ENCODE assay signal across 9 cellular contexts in genomic region chr5:14326035-14326909, GRCh38.
DNase-seq lines count a peak whose midpoint lies in the region; ATAC-seq and TF ChIP-seq lines count a peak whose summit lies in the region.
"Had no signal": no experiment of that assay in that cellular context is flagged by ENCODE, and none has a peak within 500 bp of the region (broad histone marks: within the 10 kb centered on the region; RNA-seq: fewer than 3 reads in every experiment).

No MANE protein-coding gene starts in this region.

- RAD21 ChIA-PET in HCT116 (lab: Charles Lee; ENCODE audit: low non-redundant PET in 1 of 2, low total read pairs in 2 of 2, uncharacterized antibody in 2 of 2, unreplicated experiment in 2 of 2) = no interaction called here

- H3K4me1 ChIP-seq in HCT116 (ENCODE audit: control insufficient read depth in 1 of 2, insufficient read depth in 2 of 2, low read length in 2 of 2) (no peaks in the 10 kb centered on the region), right cardiac atrium (ENCODE audit: control insufficient read depth, insufficient read depth, low read length) (no peaks in the 10 kb centered on the region), tibial nerve (peaks cover 0 to 9% (median 0%) of the 10 kb centered on the region in 4 donors)

- H3K27me3 ChIP-seq in HCT116 (ENCODE audit: insufficient read depth, low read length) = no peaks in the 10 kb centered on the region
- H3K27me3 ChIP-seq in right cardiac atrium (ENCODE audit: control insufficient read depth, insufficient read depth) = no peaks in the 10 kb centered on the region
- H3K27me3 ChIP-seq in tibial nerve = no peaks in the 10 kb centered on the region
- H3K27me3 ChIP-seq: sigmoid colon had no signal

- H3K4me2 ChIP-seq in HCT116 (ENCODE audit: low read length) = no peak overlapping the region

- ATAC-seq in HCT116 (peak; percentile 81), SK-N-SH treated with all-trans-retinoic acid at 6 μM for 48 hours (peak; percentile 75), right cardiac atrium (peak; percentile 73 to 77), HG03565 (IDR thresholded peaks at IDR 0.05; ENCODE audit: unreplicated experiment) (no peak)

- peaks cover 8% of the 10 kb centered on the region; the same call in 1 of the 2 replicates for H3K79me2 ChIP-seq in HCT116 (ENCODE audit: insufficient read depth, low read length)

- TF ChIP-seq CTCF in 22Rv1 (IDR thresholded peaks at IDR 0.05) (peak; percentile 69), HCT116 (IDR thresholded peaks at IDR 0.05 in 2 of 3, conservative IDR thresholded peaks at IDR 0.05 in 1 of 3; ENCODE audit: borderline replicate concordance in 1 of 3, insufficient read depth in 1 of 3, low read depth in 2 of 3, low read length in 2 of 3) (peak in 2 of 3 experiments; percentile 36 to 38; a peak in 3 of 6 replicates), tibial nerve (IDR thresholded peaks at IDR 0.05) (no peak)

- POLR2A ChIA-PET in HCT116 (lab: Charles Lee) = no interaction called here

- H3K9me3 ChIP-seq in HCT116 (ENCODE audit: control insufficient read depth in 1 of 2, insufficient read depth in 1 of 2, low read depth in 1 of 2, low read length in 2 of 2) (no peaks in the 10 kb centered on the region), right cardiac atrium (ENCODE audit: control insufficient read depth, low read length) (peaks cover 7% of the 10 kb centered on the region), tibial nerve (no peaks in the 10 kb centered on the region)
- H3K9me3 ChIP-seq: sigmoid colon had no signal

- no peak for TF ChIP-seq RAD21 in HCT116 (IDR thresholded peaks at IDR 0.05; ENCODE audit: low read depth)

- BruUV-seq in HCT116 (replicated peaks; lab: Mats Ljungman, UMichigan) = no TSS peak

- H3K4me3 ChIP-seq in HCT116 (replicated peaks in 1 of 2; ENCODE audit: low read depth in 1 of 2, low read length in 2 of 2) (no peak overlapping the region), right cardiac atrium (ENCODE audit: low read length) (no peak overlapping the region), tibial nerve (no peak overlapping the region)
- H3K4me3 ChIP-seq: sigmoid colon had no signal

- DNase-seq in HCT116 (ENCODE audit: low read depth, low spot score) (no peak), right cardiac atrium (no peak), KG1 (lab: John Stamatoyannopoulos, UW) (no peak), tibial nerve (ENCODE audit: low spot score in 2 of 2) (no peak), RPMI8226 (no peak)
- DNase-seq: sigmoid colon had no signal

- no peaks in the 10 kb centered on the region; the same call in 1 of the 2 replicates for H4K20me1 ChIP-seq in HCT116 (ENCODE audit: insufficient read depth)

- intact Hi-C loops in HCT116 (cut with micrococcal nuclease) = no loop called here
- intact Hi-C loops in right cardiac atrium (cut with DNase I) = no loop called here

- no peak overlapping the region for H2AFZ ChIP-seq in HCT116 (ENCODE audit: low read depth, low read length, poor library complexity, severe bottlenecking)

- no peak for TF ChIP-seq POLR2A in HCT116 (IDR thresholded peaks at IDR 0.05; ENCODE audit: borderline replicate concordance, extremely low read depth, insufficient read depth, insufficient read length)
- no peak for TF ChIP-seq POLR2A in tibial nerve (IDR thresholded peaks at IDR 0.05)

- peaks cover 0 to 9% of the 10 kb centered on the region in 2 experiments; a peak in 2 of 4 replicates for H3K36me3 ChIP-seq in HCT116 (ENCODE audit: control insufficient read depth in 1 of 2, insufficient read depth in 2 of 2, low read length in 2 of 2)
- H3K36me3 ChIP-seq in tibial nerve = peaks cover 0 to 48% (median 0%) of the 10 kb centered on the region in 3 donors

- H3K27ac ChIP-seq in 22Rv1 (no peak overlapping the region), HCT116 (ENCODE audit: low read depth, low read length) (no peak overlapping the region), right cardiac atrium (ENCODE audit: low read length) (no peak overlapping the region), tibial nerve (no peak overlapping the region)
- H3K27ac ChIP-seq: sigmoid colon had no signal

- WGBS in right cardiac atrium = 72% methylated on average over 10 of the region's 10 CpGs
- WGBS in tibial nerve, 2 donors = 77 to 78% methylated on average over 10 of the region's 10 CpGs

- no peak for TF ChIP-seq EP300 in tibial nerve (IDR thresholded peaks at IDR 0.05)

- H3K9ac ChIP-seq in HCT116 (ENCODE audit: low read length) = no peak overlapping the region

- CTCF ChIA-PET in HCT116 (lab: Charles Lee) = interaction anchor here (1.3 kb wide), 1 partner anchor 322 kb away, joined by 4 read pairs; no protein-coding TSS in a partner anchor

- H3K9me2 ChIP-seq in HCT116 (ENCODE audit: insufficient read depth) = no peaks in the 10 kb centered on the region

TF ChIP-seq in HCT116, 20 proteins besides CTCF, POLR2A, EP300 and RAD21 (continues in another document):
- TF ChIP-seq JUND (IDR thresholded peaks at IDR 0.05) (no peak), YY1 (IDR thresholded peaks at IDR 0.05; ENCODE audit: extremely low read depth, insufficient replicate concordance, low read depth, low read length) (no peak), ATF3 (IDR thresholded peaks at IDR 0.05) (no peak), EGR1 (IDR thresholded peaks at IDR 0.05; ENCODE audit: low read depth) (no peak), ZNF274 (IDR thresholded peaks at IDR 0.05; ENCODE audit: low read depth, low read length) (no peak), ZBTB33 (IDR thresholded peaks at IDR 0.05; ENCODE audit: extremely low read depth, insufficient replicate concordance, low read length) (no peak), SIN3A (IDR thresholded peaks at IDR 0.05; ENCODE audit: low read depth) (no peak), EZH2 (IDR thresholded peaks at IDR 0.05) (no peak), CEBPB (IDR thresholded peaks at IDR 0.05; ENCODE audit: low read depth) (no peak), FOSL1 (IDR thresholded peaks at IDR 0.05; ENCODE audit: low read depth) (no peak), POLR2AphosphoS5 (IDR thresholded peaks at IDR 0.05; ENCODE audit: low read depth, low read length) (no peak), ZFX (IDR thresholded peaks at IDR 0.05) (no peak)

TF ChIP-seq in SK-N-SH treated with all-trans-retinoic acid at 6 μM for 48 hours, 23 proteins besides CTCF, POLR2A, EP300 and RAD21 (continues in another document):
- TF ChIP-seq TSHZ2 (CRISPR knock-in tag; IDR thresholded peaks at IDR 0.05) = no peak
- no peak for TF ChIP-seq SNAI2 (CRISPR knock-in tag; IDR thresholded peaks at IDR 0.05)
- no peak for TF ChIP-seq ZFP3 (CRISPR knock-in tag; IDR thresholded peaks at IDR 0.05)
- no peak for TF ChIP-seq BACH2 (CRISPR knock-in tag; IDR thresholded peaks at IDR 0.05; ENCODE audit: borderline replicate concordance)
- no peak for TF ChIP-seq TCF4 (CRISPR knock-in tag; IDR thresholded peaks at IDR 0.05; ENCODE audit: borderline replicate concordance)
- TF ChIP-seq CSDC2 (CRISPR knock-in tag; IDR thresholded peaks at IDR 0.05) = no peak
- TF ChIP-seq ESRRG (CRISPR knock-in tag; IDR thresholded peaks at IDR 0.05) = no peak
- TF ChIP-seq PPARA (CRISPR knock-in tag; IDR thresholded peaks at IDR 0.05; ENCODE audit: borderline replicate concordance) = no peak
- no peak for TF ChIP-seq RARB (CRISPR knock-in tag; IDR thresholded peaks at IDR 0.05)
- TF ChIP-seq ZFP30 (CRISPR knock-in tag; IDR thresholded peaks at IDR 0.05) = no peak
- TF ChIP-seq PATZ1 (CRISPR knock-in tag; IDR thresholded peaks at IDR 0.05; ENCODE audit: borderline replicate concordance) = no peak
- no peak for TF ChIP-seq GLIS3 (CRISPR knock-in tag; IDR thresholded peaks at IDR 0.05)
- no peak for TF ChIP-seq ZNF8 (CRISPR knock-in tag; IDR thresholded peaks at IDR 0.05)
- TF ChIP-seq ZNF565 (CRISPR knock-in tag; conservative IDR thresholded peaks at IDR 0.05; ENCODE audit: low read depth) = no peak

Comparison
In these comparisons a context has a peak if more than half of its experiments do, and no peak if none do; other contexts are left out.
1. CTCF ChIP-seq: peak in 22Rv1 (single experiment) and HCT116 (2 of 3); none in tibial nerve (0 of 5).